Comparison of ENCODE assay signal across 1 cellular context in genomic region chr1:101198842-101199636, GRCh38.
TF ChIP-seq lines count a peak whose summit lies in the region.

No MANE protein-coding gene starts in this region.

TF ChIP-seq in H1, 55 proteins besides CTCF, POLR2A, EP300 and RAD21:
- no peak for TF ChIP-seq CHD7 (IDR thresholded peaks at IDR 0.05; ENCODE audit: insufficient replicate concordance, low read length)
- TF ChIP-seq CEBPB (IDR thresholded peaks at IDR 0.05; ENCODE audit: low read depth, low read length), result no peak
